22 cellular contexts compared by ENCODE assay signal in the genomic region with DNA sequence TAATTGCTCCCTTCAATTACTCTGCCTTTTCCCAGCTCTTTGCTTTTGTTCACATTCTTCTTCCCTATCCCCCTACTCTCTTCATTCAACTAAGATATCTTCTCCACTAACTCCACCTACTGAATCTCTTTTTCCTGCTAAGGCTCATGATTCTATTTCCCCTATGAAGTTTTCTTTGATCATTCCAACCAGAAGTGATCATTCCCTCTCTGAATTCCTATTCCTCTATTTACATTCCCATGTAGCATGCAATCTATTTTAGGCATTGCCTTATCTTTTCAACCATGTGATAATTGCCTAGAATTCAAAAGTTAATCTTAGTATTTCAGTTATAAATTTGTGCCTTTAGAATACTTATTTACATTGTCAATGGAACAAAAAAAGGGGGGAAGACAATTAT. TPM values are rescaled to one million over a fixed set of nuclear protein-coding genes. Genes with fewer than 3 reads are reported as not detected.
"Had no signal": no experiment of that assay in that cellular context is flagged by ENCODE, and none has a peak within 500 bp of the region (broad histone marks: within the 10 kb centered on the region; RNA-seq: fewer than 3 reads in every experiment).

No MANE protein-coding gene starts in this region.

- H3K4me1 ChIP-seq: foreskin keratinocyte, gastroesophageal sphincter, parathyroid adenoma, right lobe of liver, suprapubic skin, vagina had no signal

- H3K4me2 ChIP-seq: hepatocyte had no signal

- H3K27me3 ChIP-seq: foreskin keratinocyte, gastroesophageal sphincter, heart left ventricle, hepatocyte, right lobe of liver, suprapubic skin, vagina had no signal

- H3K36me3 Mint-ChIP-seq: natural killer cell had no signal

- H3K79me2 ChIP-seq: hepatocyte, parathyroid adenoma had no signal

- H3K36me3 ChIP-seq: gastroesophageal sphincter, heart left ventricle, right lobe of liver, suprapubic skin, vagina had no signal

- H3K4me3 ChIP-seq: gastroesophageal sphincter, heart left ventricle, hepatocyte, lung, right lobe of liver, suprapubic skin, vagina had no signal

- H3K9me3 ChIP-seq: gastroesophageal sphincter, right lobe of liver, suprapubic skin, vagina had no signal

- H3K9me3 Mint-ChIP-seq: natural killer cell; stimulated activated naive CD8-positive, alpha-beta T cell treated with anti-CD3 and anti-CD28 coated beads, Interleukin-15, Interleukin-2, amounts not matched to agents 100 ng/mL and 50 ng/mL, for 24 hours had no signal

- H3K27ac Mint-ChIP-seq: dendritic cell treated with granulocyte-macrophage colony-stimulating factor and Interleukin-4, amounts not matched to agents 40 ng/mL and 50 ng/mL, for 4 days; endodermal cell; memory B cell; natural killer cell; progenitor cell of endocrine pancreas; stimulated activated naive B cell treated with anti-CD40 and anti-IgM and Interleukin-4, amounts not matched to agents 10 μg/mL and 1 μg/mL and 100 μg/mL, for 72 hours; stimulated activated naive CD8-positive, alpha-beta T cell treated with anti-CD3 and anti-CD28 coated beads, Interleukin-15, Interleukin-2, amounts not matched to agents 100 ng/mL and 50 ng/mL, for 24 hours had no signal

- DNase-seq: effector CD8-positive, alpha-beta T cell; endodermal cell; foreskin keratinocyte; heart left ventricle; kidney; natural killer cell; right lobe of liver; small intestine; stimulated activated CD4-positive, alpha-beta T cell treated with anti-CD3 and anti-CD28 coated beads, Interleukin-15, amount 100 ng/mL, for 24 hours; stimulated activated CD4-positive, alpha-beta T cell treated with anti-CD3 and anti-CD28 coated beads, Interleukin-2, amount 100 ng/mL, for 48 hours; stimulated activated naive B cell treated with anti-CD40 and anti-IgM and Interleukin-4, amounts not matched to agents 10 μg/mL and 1 μg/mL and 100 μg/mL, for 72 hours had no signal

- H2AFZ ChIP-seq: hepatocyte, parathyroid adenoma had no signal

- H3K4me3 Mint-ChIP-seq: dendritic cell treated with granulocyte-macrophage colony-stimulating factor and Interleukin-4, amounts not matched to agents 40 ng/mL and 50 ng/mL, for 4 days; endodermal cell; memory B cell; natural killer cell; stimulated activated naive B cell treated with anti-CD40 and anti-IgM and Interleukin-4, amounts not matched to agents 10 μg/mL and 1 μg/mL and 100 μg/mL, for 72 hours; stimulated activated naive CD8-positive, alpha-beta T cell treated with anti-CD3 and anti-CD28 coated beads, Interleukin-15, Interleukin-2, amounts not matched to agents 100 ng/mL and 50 ng/mL, for 24 hours had no signal

- H3K27ac ChIP-seq: epithelial cell of prostate, foreskin keratinocyte, gastroesophageal sphincter, heart left ventricle, hepatocyte, parathyroid adenoma, right lobe of liver, suprapubic skin, vagina had no signal

- H3K27me3 Mint-ChIP-seq: progenitor cell of endocrine pancreas; stimulated activated naive B cell treated with anti-CD40 and anti-IgM and Interleukin-4, amounts not matched to agents 10 μg/mL and 1 μg/mL and 100 μg/mL, for 72 hours had no signal

- H3K4me1 Mint-ChIP-seq: endodermal cell, natural killer cell had no signal

RNA-seq across cellular contexts. Expression of gene MOXD1, which starts 20.9 kb away (rescaled TPM):
- total RNA-seq: natural killer cell had no signal
